9 cellular contexts compared by ENCODE assay signal in genomic region chr5:158979749-158980521, GRCh38.
DNase-seq lines count a peak whose midpoint lies in the region; ATAC-seq and TF ChIP-seq lines count a peak whose summit lies in the region.
"Had no signal": no experiment of that assay in that cellular context is flagged by ENCODE, and none has a peak within 500 bp of the region (broad histone marks: within the 10 kb centered on the region; RNA-seq: fewer than 3 reads in every experiment).

No MANE protein-coding gene starts in this region.

- H3K4me3 Mint-ChIP-seq in dendritic cell treated with granulocyte-macrophage colony-stimulating factor and Interleukin-4, amounts not matched to agents 40 ng/mL and 50 ng/mL, for 4 days, result peak overlapping the region; percentile 39
- peak overlapping the region in 3 of 10 donors; percentile 5 to 46 (median 23) for H3K4me3 Mint-ChIP-seq in naive thymus-derived CD8-positive, alpha-beta T cell

- H3K4me3 ChIP-seq in mucosa of descending colon, result no peak overlapping the region

- intact Hi-C loops in dendritic cell treated with granulocyte-macrophage colony-stimulating factor and Interleukin-4, amounts not matched to agents 40 ng/mL and 50 ng/mL, for 4 days (cut with micrococcal nuclease), result no loop called here
- intact Hi-C loops in mucosa of descending colon (cut with DNase I, micrococcal nuclease), result no loop called here

- POLR2A ChIA-PET in naive thymus-derived CD8-positive, alpha-beta T cell (lab: Charles Lee), result no interaction called here

- no peaks in the 10 kb centered on the region for H3K9me3 ChIP-seq in mucosa of descending colon

- ATAC-seq in mucosa of descending colon, result no peak
- no peak for ATAC-seq in naive thymus-derived CD8-positive, alpha-beta T cell
- no peak for ATAC-seq in HG03039 (IDR thresholded peaks at IDR 0.05; ENCODE audit: unreplicated experiment)
- no peak for ATAC-seq in HG02759 (IDR thresholded peaks at IDR 0.05; ENCODE audit: unreplicated experiment)

- H3K27ac Mint-ChIP-seq in dendritic cell treated with granulocyte-macrophage colony-stimulating factor and Interleukin-4, amounts not matched to agents 40 ng/mL and 50 ng/mL, for 4 days, result no peak overlapping the region
- H3K27ac Mint-ChIP-seq in naive thymus-derived CD8-positive, alpha-beta T cell, result peak overlapping the region in 1 of 10 donors; percentile 6

- peak; percentile 35 for DNase-seq in A172 (ENCODE audit: low spot score)
- DNase-seq in NCI-H1105 (lab: John Stamatoyannopoulos, UW), result peak; percentile 17
- DNase-seq in mucosa of descending colon, result peak; percentile 27 to 52 (median 31)
- DNase-seq in naive thymus-derived CD8-positive, alpha-beta T cell, result no peak
- DNase-seq in CD1c-positive myeloid dendritic cell (ENCODE audit: extremely low spot score), result no peak
- DNase-seq: DND-41 had no signal

- no peak for TF ChIP-seq CTCF in mucosa of descending colon (IDR thresholded peaks at IDR 0.05)

- H3K4me1 Mint-ChIP-seq in dendritic cell treated with granulocyte-macrophage colony-stimulating factor and Interleukin-4, amounts not matched to agents 40 ng/mL and 50 ng/mL, for 4 days (ENCODE audit: low read depth), result peaks cover 6% of the 10 kb centered on the region
- peaks cover 1 to 7% (median 4%) of the 10 kb centered on the region in 4 donors for H3K4me1 Mint-ChIP-seq in naive thymus-derived CD8-positive, alpha-beta T cell

- H3K36me3 Mint-ChIP-seq in dendritic cell treated with granulocyte-macrophage colony-stimulating factor and Interleukin-4, amounts not matched to agents 40 ng/mL and 50 ng/mL, for 4 days (ENCODE audit: low read depth), result no peaks in the 10 kb centered on the region
- H3K36me3 Mint-ChIP-seq in naive thymus-derived CD8-positive, alpha-beta T cell, result no peaks in the 10 kb centered on the region

- H3K36me3 ChIP-seq in mucosa of descending colon (ENCODE audit: low read depth), result no peaks in the 10 kb centered on the region

- H3K27me3 Mint-ChIP-seq in dendritic cell treated with granulocyte-macrophage colony-stimulating factor and Interleukin-4, amounts not matched to agents 40 ng/mL and 50 ng/mL, for 4 days, result peaks cover 5% of the 10 kb centered on the region
- H3K27me3 Mint-ChIP-seq in naive thymus-derived CD8-positive, alpha-beta T cell, result peaks cover 0 to 4% (median 3%) of the 10 kb centered on the region in 5 donors

- no peaks in the 10 kb centered on the region for H3K9me3 Mint-ChIP-seq in dendritic cell treated with granulocyte-macrophage colony-stimulating factor and Interleukin-4, amounts not matched to agents 40 ng/mL and 50 ng/mL, for 4 days
- H3K9me3 Mint-ChIP-seq in naive thymus-derived CD8-positive, alpha-beta T cell, result no peaks in the 10 kb centered on the region

- H3K4me1 ChIP-seq in mucosa of descending colon (ENCODE audit: low read depth), result no peaks in the 10 kb centered on the region

Comparison
In these comparisons a context has a peak if more than half of its experiments do, and no peak if none do; other contexts are left out.
1. DNase-seq: peak in A172 (single experiment), NCI-H1105 (single experiment) and mucosa of descending colon (3 of 3); none in naive thymus-derived CD8-positive, alpha-beta T cell (0 of 10) and CD1c-positive myeloid dendritic cell (single experiment).